1 cellular context compared by ENCODE assay signal in genomic region chr4:121072836-121073362, GRCh38.
TF ChIP-seq lines count a peak whose summit lies in the region.

No MANE protein-coding gene starts in this region.

TF ChIP-seq in H1, 55 proteins besides CTCF, POLR2A, EP300 and RAD21 (continued from another document):
- TF ChIP-seq CHD7 (IDR thresholded peaks at IDR 0.05; ENCODE audit: insufficient replicate concordance, low read length) (no peak), JUN (IDR thresholded peaks at IDR 0.05; ENCODE audit: low read depth, low read length) (no peak), SIX5 (IDR thresholded peaks at IDR 0.05; ENCODE audit: low read depth, low read length) (no peak), TBP (IDR thresholded peaks at IDR 0.05; ENCODE audit: low read depth, low read length) (no peak), JUND (IDR thresholded peaks at IDR 0.05; ENCODE audit: low read length) (no peak), E2F6 (IDR thresholded peaks at IDR 0.05) (peak; percentile 51), SIN3A (conservative IDR thresholded peaks at IDR 0.05 in 1 of 2, IDR thresholded peaks at IDR 0.05 in 1 of 2; ENCODE audit: low read depth in 1 of 2, low read length in 2 of 2) (no peak), SAP30 (IDR thresholded peaks at IDR 0.05; ENCODE audit: insufficient read depth, insufficient replicate concordance, low read length) (peak; percentile 28), CHD2 (IDR thresholded peaks at IDR 0.05; ENCODE audit: low read length) (no peak), KDM4A (IDR thresholded peaks at IDR 0.05; ENCODE audit: low read depth, low read length, severe bottlenecking) (peak; percentile 6), CBX5 (IDR thresholded peaks at IDR 0.05; ENCODE audit: low read depth, low read length) (no peak), PHF8 (conservative IDR thresholded peaks at IDR 0.05; ENCODE audit: low read depth, low read length) (0 out of 2 replicates have a peak, but pooled peaks have one; percentile 37), SP2 (IDR thresholded peaks at IDR 0.05; ENCODE audit: low read length) (no peak), CBX8 (IDR thresholded peaks at IDR 0.05; ENCODE audit: borderline replicate concordance, low read depth, low read length) (no peak), POU5F1 (IDR thresholded peaks at IDR 0.05; ENCODE audit: low read depth, low read length) (no peak), RXRA (IDR thresholded peaks at IDR 0.05; ENCODE audit: insufficient read depth, low read depth, low read length) (no peak), NANOG (IDR thresholded peaks at IDR 0.05; ENCODE audit: insufficient read depth, low read depth, low read length, poor library complexity, severe bottlenecking) (no peak), SIRT6 (IDR thresholded peaks at IDR 0.05; ENCODE audit: low read length) (no peak), RBBP5 (IDR thresholded peaks at IDR 0.05; ENCODE audit: borderline replicate concordance, low read depth, low read length) (no peak), POLR2AphosphoS5 (IDR thresholded peaks at IDR 0.05; ENCODE audit: low read depth, low read length) (no peak), TAF7 (optimal IDR thresholded peaks at IDR 0.05; ENCODE audit: borderline replicate concordance, low read depth, low read length) (no peak), RNF2 (IDR thresholded peaks at IDR 0.05; ENCODE audit: borderline replicate concordance, low read depth, low read length, missing control alignments, poor library complexity, severe bottlenecking) (no peak), SUZ12 (IDR thresholded peaks at IDR 0.05; ENCODE audit: low read length) (peak; percentile 5; the same call in 1 of the 2 replicates), BACH1 (IDR thresholded peaks at IDR 0.05; ENCODE audit: low read length) (no peak), HDAC6 (IDR thresholded peaks at IDR 0.05; ENCODE audit: low read depth, low read length) (no peak), YY1 (IDR thresholded peaks at IDR 0.05; ENCODE audit: low read depth, low read length) (no peak), ATF3 (IDR thresholded peaks at IDR 0.05; ENCODE audit: insufficient read depth, low read depth, low read length) (no peak), EZH2 (IDR thresholded peaks at IDR 0.05; ENCODE audit: low read depth, low read length, severe bottlenecking) (no peak)
